ENCODE assay signal across 11 cellular contexts in the genomic region with DNA sequence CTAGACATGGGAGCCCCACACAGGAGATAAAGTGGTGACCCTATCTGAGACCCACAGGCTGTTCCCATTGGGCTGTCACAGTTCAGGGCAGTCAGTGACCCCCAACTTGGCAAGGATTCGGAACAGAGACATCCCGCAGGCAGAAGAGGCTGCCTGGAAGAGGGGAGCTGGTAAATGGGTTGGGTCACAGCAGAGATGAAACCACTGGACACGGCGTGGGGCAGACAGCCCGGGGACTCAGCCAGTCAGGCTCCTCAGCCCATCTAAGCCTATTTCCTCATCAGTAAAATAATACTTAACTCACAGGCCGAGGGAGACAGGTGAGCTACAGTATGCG. TPM values are rescaled to one million over a fixed set of nuclear protein-coding genes. Genes with fewer than 3 reads are reported as not detected.
DNase-seq lines count a peak whose midpoint lies in the region; ATAC-seq, FAIRE-seq and TF ChIP-seq lines count a peak whose summit lies in the region.
"Had no signal": no experiment of that assay in that cellular context is flagged by ENCODE, and none has a peak within 500 bp of the region (broad histone marks: within the 10 kb centered on the region; RNA-seq: fewer than 3 reads in every experiment).

No MANE protein-coding gene starts in this region.

- CTCF ChIA-PET in CD4-positive, alpha-beta T cell (lab: Charles Lee): no interaction called here
- CTCF ChIA-PET in K562 (lab: Yijun Ruan, JAX; ENCODE audit: low intra/inter-chr PET ratio): no interaction called here

- H3K27me3 Mint-ChIP-seq in CD4-positive, alpha-beta T cell: no peaks in the 10 kb centered on the region

- 84% methylated on average over 7 of the region's 7 CpGs for WGBS in HUES64
- WGBS in K562 (ENCODE audit: insufficient coverage, low coverage, missing lambda C conversion rate): 0% methylated on average over 7 of the region's 7 CpGs
- 78 to 79% methylated on average over 7 of the region's 7 CpGs for WGBS in tibial nerve, 2 donors

- H3K4me1 ChIP-seq in HUES64 (ENCODE audit: insufficient read depth, low read length) (no peaks in the 10 kb centered on the region), K562 (replicated peaks in 1 of 2; ENCODE audit: control insufficient read depth in 2 of 2, insufficient read depth in 2 of 2, low read length in 2 of 2) (peaks cover 30 to 36% of the 10 kb centered on the region in 2 experiments; a peak in 4 of 5 replicates), mucosa of rectum (ENCODE audit: control insufficient read depth in 2 of 2, insufficient read depth in 2 of 2, low read length in 2 of 2) (peaks cover 18 to 30% of the 10 kb centered on the region in 2 donors), left lung (peaks cover 11 to 31% of the 10 kb centered on the region in 2 donors), tibial nerve (peaks cover 0 to 25% (median 10%) of the 10 kb centered on the region in 4 donors)

- peaks cover 8% of the 10 kb centered on the region; the same call in 1 of the 2 replicates for H3K36me3 ChIP-seq in HUES64 (ENCODE audit: insufficient read depth, low read length)
- H3K36me3 ChIP-seq in K562 (ENCODE audit: control insufficient read depth, insufficient read depth, low read length): peaks cover 30% of the 10 kb centered on the region
- H3K36me3 ChIP-seq in mucosa of rectum (ENCODE audit: control insufficient read depth in 2 of 2, insufficient read depth in 2 of 2, low read length in 2 of 2): no peaks in the 10 kb centered on the region
- no peaks in the 10 kb centered on the region for H3K36me3 ChIP-seq in left lung
- H3K36me3 ChIP-seq in tibial nerve: no peaks in the 10 kb centered on the region
- H3K36me3 ChIP-seq: tibial artery had no signal

- peak; percentile 26 for FAIRE-seq in K562 (lab: Jason Lieb, UNC)

- BruUV-seq in K562 (replicated peaks; lab: Mats Ljungman, UMichigan): no TSS peak

- H3K4me3 ChIP-seq in HUES64 (ENCODE audit: low read length) (peak overlapping the region; percentile 86), K562 (peak overlapping the region; percentile 93), mucosa of rectum (ENCODE audit: low read length in 2 of 2) (peak overlapping the region; percentile 82 to 83), left lung (peak overlapping the region in 1 of 2 donors; percentile 93), tibial nerve (no peak overlapping the region)

- intact Hi-C loops in CD4-positive, alpha-beta T cell (cut with DNase I, micrococcal nuclease): loop anchor here (2.0 to 10.0 kb wide), 5 partner anchors 73 to 1725 kb away; a partner anchor contains a TSS
- intact Hi-C loops in K562 (cut with micrococcal nuclease) (no loop called here), left lung (cut with DNase I) (no loop called here)

- H3K9me3 ChIP-seq in CD4-positive, alpha-beta T cell (ENCODE audit: control insufficient read depth, low read length): no peaks in the 10 kb centered on the region
- H3K9me3 ChIP-seq in HUES64 (ENCODE audit: insufficient read depth, low read depth, low read length): peaks cover 6% of the 10 kb centered on the region
- no peaks in the 10 kb centered on the region for H3K9me3 ChIP-seq in K562 (replicated peaks; ENCODE audit: control insufficient read depth, insufficient read depth, low read depth, low read length)
- H3K9me3 ChIP-seq in mucosa of rectum (ENCODE audit: control insufficient read depth in 2 of 2, low read length in 2 of 2): no peaks in the 10 kb centered on the region
- no peaks in the 10 kb centered on the region for H3K9me3 ChIP-seq in left lung
- no peaks in the 10 kb centered on the region for H3K9me3 ChIP-seq in tibial nerve
- H3K9me3 ChIP-seq: tibial artery had no signal

- H3K9me1 ChIP-seq in K562 (ENCODE audit: control insufficient read depth, insufficient read depth, low read length): peaks cover 6% of the 10 kb centered on the region

- peaks cover 31% of the 10 kb centered on the region for H3K4me1 Mint-ChIP-seq in CD4-positive, alpha-beta T cell (ENCODE audit: low read depth)

- no peak overlapping the region for H3K27ac Mint-ChIP-seq in CD4-positive, alpha-beta T cell

- no peak overlapping the region for H3K27ac ChIP-seq in CD4-positive, alpha-beta T cell (ENCODE audit: low read depth, low read length)
- H3K27ac ChIP-seq in HUES64 (ENCODE audit: low read depth, low read length) (no peak overlapping the region), K562 (ENCODE audit: extremely low read depth, low read depth, low read length) (peak overlapping the region; percentile 95), mucosa of rectum (ENCODE audit: low read depth in 2 of 2, low read length in 2 of 2) (no peak overlapping the region), left lung (no peak overlapping the region), tibial nerve (no peak overlapping the region)

- no peak for ATAC-seq in CD4-positive, alpha-beta T cell (ENCODE audit: poor library complexity)
- ATAC-seq in K562 (peak; percentile 6), left lung (no peak)

- peak overlapping the region; percentile 99 for H3K4me2 ChIP-seq in K562 (ENCODE audit: insufficient read depth, low read length)

- no peaks in the 10 kb centered on the region for H3K27me3 ChIP-seq in CD4-positive, alpha-beta T cell (ENCODE audit: control insufficient read depth, insufficient read depth, low read length)
- no peaks in the 10 kb centered on the region for H3K27me3 ChIP-seq in HUES64 (ENCODE audit: insufficient read depth, low read length)
- H3K27me3 ChIP-seq in K562 (ENCODE audit: control insufficient read depth in 2 of 2, insufficient read depth in 2 of 2, low read length in 2 of 2): no peaks in the 10 kb centered on the region
- no peaks in the 10 kb centered on the region for H3K27me3 ChIP-seq in mucosa of rectum (ENCODE audit: control insufficient read depth in 2 of 2, insufficient read depth in 2 of 2, low read length in 2 of 2)
- H3K27me3 ChIP-seq in left lung: no peaks in the 10 kb centered on the region
- H3K27me3 ChIP-seq in tibial nerve: no peaks in the 10 kb centered on the region
- H3K27me3 ChIP-seq: tibial artery had no signal

- POLR2A ChIA-PET in CD4-positive, alpha-beta T cell (lab: Charles Lee): interaction anchor here (2.1 to 2.2 kb wide), 2 partner anchors 50 to 173 kb away, joined by 8 to 15 read pairs; a partner anchor contains a TSS
- POLR2A ChIA-PET in K562 (lab: Yijun Ruan, JAX): interaction anchor here (0.5 to 2.7 kb wide), 8 partner anchors 9 to 69 kb away, joined by 3 to 10 read pairs (median 4); a partner anchor contains a TSS

- H3K9me3 Mint-ChIP-seq in CD4-positive, alpha-beta T cell: no peaks in the 10 kb centered on the region

- DNase-seq in CD4-positive, alpha-beta T cell: no peak
- DNase-seq in K562 (ENCODE audit: extremely low read depth in 1 of 4, low spot score in 3 of 4): peak in 3 of 4 experiments; percentile 31 to 43 (median 34)
- no peak for DNase-seq in effector CD4-positive, alpha-beta T cell
- no peak for DNase-seq in left lung
- DNase-seq in SKM-1 treated with dmso at 0.1 percent for 144 hours (lab: John Stamatoyannopoulos, UW; ENCODE audit: unreplicated experiment): no peak
- DNase-seq in tibial nerve (ENCODE audit: low spot score in 2 of 2): no peak
- DNase-seq: activated CD4-positive, alpha-beta T cell treated with anti-CD3 and anti-CD28 coated beads for 48 hours; NCI-H1694 had no signal

- TF ChIP-seq RAD21 in K562 (CRISPR knock-in tag; conservative IDR thresholded peaks at IDR 0.05 in 1 of 2, IDR thresholded peaks at IDR 0.05 in 1 of 2): no peak

- no peak for TF ChIP-seq CTCF in CD4-positive, alpha-beta T cell (IDR thresholded peaks at IDR 0.05)
- TF ChIP-seq CTCF in K562 (IDR thresholded peaks at IDR 0.05 in 2 of 3, conservative IDR thresholded peaks at IDR 0.05 in 1 of 3; ENCODE audit: insufficient read depth in 2 of 3, low read depth in 1 of 3, low read length in 3 of 3): no peak
- no peak for TF ChIP-seq CTCF in left lung (IDR thresholded peaks at IDR 0.05)
- TF ChIP-seq CTCF in tibial nerve (IDR thresholded peaks at IDR 0.05): no peak

- no peak overlapping the region for H3K9ac ChIP-seq in HUES64 (ENCODE audit: low read depth, low read length)
- peak overlapping the region; percentile 88 to 99 for H3K9ac ChIP-seq in K562 (ENCODE audit: insufficient read depth in 1 of 2, low read depth in 2 of 2, low read length in 2 of 2)
- peak overlapping the region in 1 of 2 donors; percentile 86 for H3K9ac ChIP-seq in mucosa of rectum (ENCODE audit: low read depth in 1 of 2, low read length in 2 of 2)

- no peak for TF ChIP-seq POLR2A in K562 (conservative IDR thresholded peaks at IDR 0.05)
- no peak for TF ChIP-seq POLR2A in tibial nerve (IDR thresholded peaks at IDR 0.05)

- H3K4me3 Mint-ChIP-seq in CD4-positive, alpha-beta T cell: peak overlapping the region; percentile 91

- H4K20me1 ChIP-seq in K562 (replicated peaks; ENCODE audit: control insufficient read depth, insufficient read depth, low read length): peaks cover 18% of the 10 kb centered on the region

- peaks cover 67% of the 10 kb centered on the region for H3K79me2 ChIP-seq in K562 (ENCODE audit: control insufficient read depth, insufficient read depth, low read length)

- in situ Hi-C loops in K562 (cut with MboI): no loop called here

- H2AFZ ChIP-seq in K562 (ENCODE audit: low read depth, low read length): peak overlapping the region; percentile 91; the same call in 1 of the 2 replicates

- peaks cover 5% of the 10 kb centered on the region for H3K36me3 Mint-ChIP-seq in CD4-positive, alpha-beta T cell (ENCODE audit: low read depth)

- TF ChIP-seq EP300 in K562 (IDR thresholded peaks at IDR 0.05; ENCODE audit: low read length) (no peak), tibial nerve (IDR thresholded peaks at IDR 0.05) (no peak)

RNA-seq across cellular contexts. Expression of a gene that starts 1.8 kb away (rescaled TPM):
- 1 to 10 TPM; 8.0 to 8.1 TPM for total RNA-seq in CD4-positive, alpha-beta T cell
- polyA plus RNA-seq in HUES64 (2013, experiment 1 of 2): 51.9 TPM
- polyA plus RNA-seq in HUES64 (2013, experiment 2 of 2): 39.9 TPM
- 161 and 267 TPM in 2 replicates for total RNA-seq in K562 (2011; cell fraction: chromatin; rRNA removed; ENCODE audit: low replicate concordance)
- total RNA-seq in K562 (2011; cell fraction: nucleolus; rRNA removed): 171 and 189 TPM in 2 replicates
- total RNA-seq in K562 (2011; cell fraction: nucleoplasm; rRNA removed): 182 and 254 TPM in 2 replicates
- total RNA-seq in K562 (2014; rRNA removed) (25.8 and 32.5 TPM in 2 replicates), K562 (2014; rRNA removed; fragmentation: Illumina TruSeq; extraction: Trizol) (22.3 and 24.8 TPM in 2 replicates), K562 (2015; rRNA removed; fragmentation: Illumina TruSeq; extraction: Trizol) (34.8 and 39.3 TPM in 2 replicates), K562 (2021) (51.6 and 53.3 TPM in 2 replicates), left lung (10 to 100 TPM; 28.3 to 50.3 TPM), tibial nerve (10 to 100 TPM; 10.0 to 28.8 (median 16.3) TPM)
- polyA plus RNA-seq in K562 (2011; rRNA removed) (46.0 and 47.3 TPM in 2 replicates), K562 (2014; fragmentation: Illumina TruSeq; extraction: Trizol) (42.6 and 49.8 TPM in 2 replicates), K562 (2014; fragmentation: Nextera tagmentation; extraction: Ambion mirVana) (under 1 TPM; 0.71 to 0.77 TPM), K562 (2014; rRNA removed) (47.5 and 60.1 TPM in 2 replicates)
- polyA plus RNA-seq in K562 (2011; cell fraction: cytosol; rRNA removed): 70.0 and 134 TPM in 2 replicates
- polyA plus RNA-seq in K562 (2011; cell fraction: nucleus; rRNA removed): 68.6 and 106 TPM in 2 replicates
- 36.7 and 38.9 TPM in 2 replicates for polyA plus RNA-seq in K562 (2012)
- 60.0 and 111 TPM in 2 replicates for polyA minus RNA-seq in K562 (2011; rRNA and poly(A)+ RNA removed)
- 26.9 and 47.0 TPM in 2 replicates for polyA minus RNA-seq in K562 (2011; cell fraction: cytosol; rRNA and poly(A)+ RNA removed)
- polyA minus RNA-seq in K562 (2011; cell fraction: nucleus; rRNA and poly(A)+ RNA removed): 38.7 and 49.0 TPM in 2 replicates

RNA-seq across cellular contexts. Expression of a gene that starts 22.6 kb away (rescaled TPM):
- total RNA-seq in CD4-positive, alpha-beta T cell: 1 to 10 TPM; 1.5 to 2.0 TPM
- polyA plus RNA-seq in HUES64 (2013, experiment 1 of 2): 6.5 TPM
- polyA plus RNA-seq in HUES64 (2013, experiment 2 of 2): 6.8 TPM
- total RNA-seq in K562 (2011; cell fraction: chromatin; rRNA removed; ENCODE audit: low replicate concordance): 41.4 and 49.7 TPM in 2 replicates
- total RNA-seq in K562 (2011; cell fraction: nucleolus; rRNA removed): 19.3 and 20.3 TPM in 2 replicates
- total RNA-seq in K562 (2011; cell fraction: nucleoplasm; rRNA removed): 29.4 and 47.2 TPM in 2 replicates
- total RNA-seq in K562 (2014; rRNA removed) (7.6 and 8.7 TPM in 2 replicates), K562 (2014; rRNA removed; fragmentation: Illumina TruSeq; extraction: Trizol) (15.5 and 19.8 TPM in 2 replicates), K562 (2015; rRNA removed; fragmentation: Illumina TruSeq; extraction: Trizol) (16.7 and 17.4 TPM in 2 replicates), K562 (2021) (6.3 and 6.5 TPM in 2 replicates), left lung (10 to 100 TPM in 1 of 2 donors, 1 to 10 TPM in 1; 3.0 to 10.8 TPM), tibial nerve (10 to 100 TPM in 3 of 4 donors, 1 to 10 TPM in 1; 7.5 to 27.1 (median 13.6) TPM)
- polyA plus RNA-seq in K562 (2011; rRNA removed) (16.9 and 18.2 TPM in 2 replicates), K562 (2014; fragmentation: Illumina TruSeq; extraction: Trizol) (20.8 and 24.4 TPM in 2 replicates), K562 (2014; fragmentation: Nextera tagmentation; extraction: Ambion mirVana) (1 to 10 TPM; 2.8 to 3.8 TPM), K562 (2014; rRNA removed) (15.6 and 30.6 TPM in 2 replicates)
- 2.6 and 3.5 TPM in 2 replicates for polyA plus RNA-seq in K562 (2011; cell fraction: cytosol; rRNA removed)
- 11.0 and 16.7 TPM in 2 replicates for polyA plus RNA-seq in K562 (2011; cell fraction: nucleus; rRNA removed)
- 6.4 and 11.6 TPM in 2 replicates for polyA plus RNA-seq in K562 (2012)
- polyA minus RNA-seq in K562 (2011; rRNA and poly(A)+ RNA removed): 6.1 and 7.6 TPM in 2 replicates
- 0.73 and 1.2 TPM in 2 replicates for polyA minus RNA-seq in K562 (2011; cell fraction: cytosol; rRNA and poly(A)+ RNA removed)
- 3.6 and 6.1 TPM in 2 replicates for polyA minus RNA-seq in K562 (2011; cell fraction: nucleus; rRNA and poly(A)+ RNA removed)

RNA-seq across cellular contexts. Expression of a gene that starts 49.8 kb away (rescaled TPM):
- total RNA-seq in CD4-positive, alpha-beta T cell: 10 to 100 TPM; 83.2 to 94.9 TPM
- 32.7 TPM for polyA plus RNA-seq in HUES64 (2013, experiment 1 of 2)
- 36.9 TPM for polyA plus RNA-seq in HUES64 (2013, experiment 2 of 2)
- 56.6 and 67.0 TPM in 2 replicates for total RNA-seq in K562 (2011; cell fraction: chromatin; rRNA removed; ENCODE audit: low replicate concordance)
- 22.5 and 38.2 TPM in 2 replicates for total RNA-seq in K562 (2011; cell fraction: nucleolus; rRNA removed)
- 31.6 and 32.1 TPM in 2 replicates for total RNA-seq in K562 (2011; cell fraction: nucleoplasm; rRNA removed)
- 18.0 and 19.7 TPM in 2 replicates for total RNA-seq in K562 (2014; rRNA removed)
- total RNA-seq in K562 (2014; rRNA removed; fragmentation: Illumina TruSeq; extraction: Trizol): 35.3 and 40.3 TPM in 2 replicates
- 30.4 and 34.7 TPM in 2 replicates for total RNA-seq in K562 (2015; rRNA removed; fragmentation: Illumina TruSeq; extraction: Trizol)
- 32.2 and 42.1 TPM in 2 replicates for total RNA-seq in K562 (2021)
- 58.3 and 61.6 TPM in 2 replicates for polyA plus RNA-seq in K562 (2011; rRNA removed)
- 24.2 and 31.0 TPM in 2 replicates for polyA plus RNA-seq in K562 (2011; cell fraction: cytosol; rRNA removed)
- polyA plus RNA-seq in K562 (2011; cell fraction: nucleus; rRNA removed): 36.5 and 41.2 TPM in 2 replicates
- 14.2 and 14.3 TPM in 2 replicates for polyA plus RNA-seq in K562 (2012)
- 20.1 and 22.3 TPM in 2 replicates for polyA plus RNA-seq in K562 (2014; fragmentation: Illumina TruSeq; extraction: Trizol)
- polyA plus RNA-seq in K562 (2014; fragmentation: Nextera tagmentation; extraction: Ambion mirVana): 1 to 10 TPM; 5.9 to 6.5 TPM
- 12.0 and 14.0 TPM in 2 replicates for polyA plus RNA-seq in K562 (2014; rRNA removed)
- polyA minus RNA-seq in K562 (2011; rRNA and poly(A)+ RNA removed): 182 and 215 TPM in 2 replicates
- polyA minus RNA-seq in K562 (2011; cell fraction: cytosol; rRNA and poly(A)+ RNA removed): 79.5 and 101 TPM in 2 replicates
- 19.3 and 38.7 TPM in 2 replicates for polyA minus RNA-seq in K562 (2011; cell fraction: nucleus; rRNA and poly(A)+ RNA removed)
- 10 to 100 TPM; 44.1 to 44.4 TPM for total RNA-seq in left lung
- 10 to 100 TPM; 39.0 to 47.6 (median 39.9) TPM for total RNA-seq in tibial nerve

Comparison
In these comparisons a context has a peak if more than half of its experiments do, and no peak if none do; other contexts are left out.
1. DNase-seq: peak in K562 (3 of 4); none in CD4-positive, alpha-beta T cell (0 of 10), effector CD4-positive, alpha-beta T cell (single experiment), left lung (0 of 2), SKM-1 treated with dmso at 0.1 percent for 144 hours (single experiment) and tibial nerve (0 of 2).
2. H3K4me3 ChIP-seq: peak in HUES64 (single experiment), K562 (single experiment) and mucosa of rectum (2 of 2); none in tibial nerve (0 of 4).
3. intact Hi-C loops: an anchor here in CD4-positive, alpha-beta T cell (2.0 to 10.0 kb wide); none called in K562 and left lung.